8 cellular contexts compared by ENCODE assay signal in genomic region chr16:88686439-88687253, GRCh38. TPM values are rescaled to one million over a fixed set of nuclear protein-coding genes. Genes with fewer than 3 reads are reported as not detected.
DNase-seq lines count a peak whose midpoint lies in the region; ATAC-seq and TF ChIP-seq lines count a peak whose summit lies in the region.

Gene SNAI3 (minus strand): TSS chr16:88686507. CDS start chr16:88686406, 101 bp downstream.

- H3K4me3 ChIP-seq in liver (ENCODE audit: low read depth in 1 of 3, low read length in 3 of 3), result peak within 1 kb of the TSS; percentile 33 to 62 (median 60)

- H3K36me3 Mint-ChIP-seq in chondrocyte (ENCODE audit: low read depth), result peaks cover 1% of the 10 kb centered on the region

- H3K9ac ChIP-seq in liver (ENCODE audit: low read depth in 1 of 2, low read length in 2 of 2), result no peak within 1 kb of the TSS

- TF ChIP-seq RAD21 in liver (IDR thresholded peaks at IDR 0.05), result no peak

- H3K36me3 ChIP-seq in liver (ENCODE audit: control insufficient read depth in 4 of 4, insufficient read depth in 3 of 4, low read depth in 1 of 4, low read length in 3 of 4), result no peaks in the 10 kb centered on the region

- WGBS in liver, result 8% methylated on average over 65 of the region's 65 CpGs

- H3K9me3 Mint-ChIP-seq in chondrocyte (ENCODE audit: low read depth), result no peaks in the 10 kb centered on the region

- H3K27ac ChIP-seq in liver (ENCODE audit: low read depth in 1 of 2, low read length in 2 of 2), result peak within 1 kb of the TSS in 1 of 2 donors; percentile 69

- peak; percentile 68 for ATAC-seq in HG02973 (IDR thresholded peaks at IDR 0.05; ENCODE audit: unreplicated experiment)

- TF ChIP-seq CTCF in chondrocyte (IDR thresholded peaks at IDR 0.05) (no peak), liver (IDR thresholded peaks at IDR 0.05; ENCODE audit: low read depth, low read length, missing input control) (no peak)

- H3K27ac Mint-ChIP-seq in chondrocyte (ENCODE audit: unreplicated experiment), result no peak within 1 kb of the TSS

- H3K27me3 Mint-ChIP-seq in chondrocyte (ENCODE audit: low read depth), result peaks cover 36% of the 10 kb centered on the region

- DNase-seq in NCI-H2029 (lab: John Stamatoyannopoulos, UW), result peak; percentile 47
- no peak for DNase-seq in NCI-H2029 treated with DMSO at 0.1 percent for 48 hours (lab: John Stamatoyannopoulos, UW)
- peak; percentile 80 for DNase-seq in NCI-H2171 treated with DMSO at 0.1 percent for 48 hours (lab: John Stamatoyannopoulos, UW)
- peak; percentile 93 for DNase-seq in activated CD4-positive, CD25-positive, alpha-beta regulatory T cell treated with anti-CD3 and anti-CD28 coated beads, Interleukin-2, amount 50 U/mL, for 72 hours
- DNase-seq in chondrocyte (ENCODE audit: low spot score), result no peak
- peak; percentile 85 for DNase-seq in stimulated activated CD4-positive, alpha-beta T cell treated with anti-CD3 and anti-CD28 coated beads, Interleukin-4, amount 100 ng/mL, for 24 hours

- no peaks in the 10 kb centered on the region for H3K9me3 ChIP-seq in liver (ENCODE audit: control insufficient read depth in 4 of 4, low read length in 3 of 4)

- no peaks in the 10 kb centered on the region for H3K27me3 ChIP-seq in liver (ENCODE audit: control insufficient read depth in 4 of 4, insufficient read depth in 4 of 4, low read length in 3 of 4)

- peaks cover 2% of the 10 kb centered on the region for H3K4me1 Mint-ChIP-seq in chondrocyte (ENCODE audit: low read depth)

- peaks cover 7 to 27% (median 20%) of the 10 kb centered on the region in 4 donors for H3K4me1 ChIP-seq in liver (ENCODE audit: control insufficient read depth in 4 of 4, insufficient read depth in 4 of 4, low read length in 3 of 4)

- peak within 1 kb of the TSS; percentile 59 for H3K4me3 Mint-ChIP-seq in chondrocyte (ENCODE audit: unreplicated experiment)

TF ChIP-seq in liver, 16 proteins besides CTCF, POLR2A, EP300 and RAD21:
- peak; percentile 25 for TF ChIP-seq SP1 (IDR thresholded peaks at IDR 0.05)
- TF ChIP-seq JUND (IDR thresholded peaks at IDR 0.05), result no peak

RNA-seq across cellular contexts. Expression of gene SNAI3, which starts in this region (rescaled TPM):
- total RNA-seq in chondrocyte, result not detected in 3 replicates
- total RNA-seq in liver, result under 1 TPM; 0.05 to 0.17 TPM
- polyA plus RNA-seq in liver, result under 1 TPM; 0.24 to 0.48 TPM

Comparison
In these comparisons a context has a peak if more than half of its experiments do, and no peak if none do; other contexts are left out.
1. DNase-seq: peak in NCI-H2029 (single experiment), NCI-H2171 treated with DMSO at 0.1 percent for 48 hours (single experiment), activated CD4-positive, CD25-positive, alpha-beta regulatory T cell treated with anti-CD3 and anti-CD28 coated beads, Interleukin-2, amount 50 U/mL, for 72 hours (single experiment) and stimulated activated CD4-positive, alpha-beta T cell treated with anti-CD3 and anti-CD28 coated beads, Interleukin-4, amount 100 ng/mL, for 24 hours (single experiment); none in NCI-H2029 treated with DMSO at 0.1 percent for 48 hours (single experiment) and chondrocyte (single experiment).